In genomic region chr5:123992641-123993040, GRCh38 we compare ENCODE assay signal across 18 cellular contexts.
DNase-seq lines count a peak whose midpoint lies in the region; ATAC-seq, FAIRE-seq and TF ChIP-seq lines count a peak whose summit lies in the region.
"Had no signal": no experiment of that assay in that cellular context is flagged by ENCODE, and none has a peak within 500 bp of the region (broad histone marks: within the 10 kb centered on the region; RNA-seq: fewer than 3 reads in every experiment).

No MANE protein-coding gene starts in this region.

- H3K4me1 Mint-ChIP-seq in T-cell = no peaks in the 10 kb centered on the region
- H3K4me1 Mint-ChIP-seq: CD14-positive monocyte had no signal

- H3K14ac ChIP-seq in H1 (ENCODE audit: insufficient read length) = no peak overlapping the region

- FAIRE-seq in H1 (lab: Jason Lieb, UNC) = no peak

- H3K79me1 ChIP-seq in H1 (ENCODE audit: low read depth, low read length) (no peaks in the 10 kb centered on the region), mesendoderm (ENCODE audit: low read length) (no peaks in the 10 kb centered on the region)

- no peak overlapping the region for H3K18ac ChIP-seq in H1 (ENCODE audit: extremely low read depth, low read length)
- no peak overlapping the region for H3K18ac ChIP-seq in mesendoderm (ENCODE audit: low read length)

- H2AK5ac ChIP-seq in H1 (ENCODE audit: low read depth, low read length) (no peak overlapping the region), mesendoderm (ENCODE audit: low read length) (no peak overlapping the region)

- H3K79me2 ChIP-seq in H1 (ENCODE audit: control insufficient read depth in 1 of 2, insufficient read depth in 2 of 2, low read length in 2 of 2) = no peaks in the 10 kb centered on the region
- no peaks in the 10 kb centered on the region for H3K79me2 ChIP-seq in mesendoderm (ENCODE audit: control insufficient read depth, insufficient read depth, low read length)

- peaks cover 4 to 15% (median 4%) of the 10 kb centered on the region in 3 donors for H3K9me3 Mint-ChIP-seq in T-cell

- POLR2A ChIA-PET in H1 (lab: Charles Lee; ENCODE audit: partially characterized antibody) = no interaction called here
- POLR2A ChIA-PET in T-cell (lab: Charles Lee) = no interaction called here

- no peaks in the 10 kb centered on the region for H3K36me3 Mint-ChIP-seq in T-cell
- H3K36me3 Mint-ChIP-seq: CD14-positive monocyte had no signal

- no peak overlapping the region for H4K8ac ChIP-seq in H1 (ENCODE audit: extremely low read depth, insufficient read depth, low read length)
- no peak overlapping the region for H4K8ac ChIP-seq in mesendoderm (ENCODE audit: low read depth, low read length)

- H3K4me1 ChIP-seq in H1 (replicated peaks in 1 of 4; ENCODE audit: control insufficient read depth in 3 of 4, insufficient read depth in 4 of 4, low read length in 3 of 4) (no peaks in the 10 kb centered on the region), mesendoderm (ENCODE audit: control insufficient read depth, low read depth, low read length) (no peaks in the 10 kb centered on the region)

- no peak for ATAC-seq in T-cell (replicated peaks in 1 of 4)

- no peak overlapping the region for H3K4me3 Mint-ChIP-seq in T-cell
- H3K4me3 Mint-ChIP-seq: CD14-positive monocyte had no signal

- H2BK15ac ChIP-seq in H1 (ENCODE audit: low read length) (no peak overlapping the region), mesendoderm (replicated peaks; ENCODE audit: low read depth) (no peak overlapping the region)

- H2BK120ac ChIP-seq in H1 (replicated peaks; ENCODE audit: low read depth, low read length) (no peak overlapping the region), mesendoderm (ENCODE audit: low read depth, low read length) (no peak overlapping the region)

- no peak for TF ChIP-seq EP300 in H1 (IDR thresholded peaks at IDR 0.05; ENCODE audit: borderline replicate concordance in 1 of 2, low read depth in 2 of 2, low read length in 2 of 2)

- H3K56ac ChIP-seq in H1 (replicated peaks; ENCODE audit: insufficient read length, low read depth, low read length) = no peak overlapping the region
- no peak overlapping the region for H3K56ac ChIP-seq in mesendoderm (ENCODE audit: low read length)

- H2BK20ac ChIP-seq in H1 (ENCODE audit: low read length) = no peak overlapping the region

- no peaks in the 10 kb centered on the region for H3K27me3 Mint-ChIP-seq in T-cell

- CTCF ChIA-PET in H1 (lab: Charles Lee; ENCODE audit: partially characterized antibody) = no interaction called here
- CTCF ChIA-PET in T-cell (lab: Charles Lee) = no interaction called here

- TF ChIP-seq POLR2A in H1 (IDR thresholded peaks at IDR 0.05; ENCODE audit: control extremely low read depth in 1 of 2, low read depth in 2 of 2, low read length in 2 of 2) = no peak

- H4K5ac ChIP-seq in H1 (ENCODE audit: insufficient read length, low read depth, low read length) = no peak overlapping the region
- no peak overlapping the region for H4K5ac ChIP-seq in mesendoderm (ENCODE audit: low read length)

- H3K36me3 ChIP-seq in H1 (ENCODE audit: control insufficient read depth in 2 of 4, insufficient read depth in 4 of 4, low read length in 3 of 4) (no peaks in the 10 kb centered on the region), mesendoderm (ENCODE audit: control insufficient read depth, insufficient read depth, low read length) (no peaks in the 10 kb centered on the region)

- H3K23me2 ChIP-seq in H1 (ENCODE audit: low read depth, low read length) = no peaks in the 10 kb centered on the region

- H3K9ac ChIP-seq in H1 (replicated peaks in 1 of 4; ENCODE audit: extremely low read depth in 1 of 4, low read depth in 3 of 4, low read length in 3 of 4) (no peak overlapping the region), mesendoderm (ENCODE audit: low read length) (no peak overlapping the region)

- H3K27ac ChIP-seq in H1 (ENCODE audit: low read depth, low read length) = no peak overlapping the region
- no peak overlapping the region for H3K27ac ChIP-seq in mesendoderm (ENCODE audit: low read depth, low read length)

- no peak overlapping the region for H3K4ac ChIP-seq in H1 (replicated peaks; ENCODE audit: insufficient read length, low read depth, low read length)
- no peak overlapping the region for H3K4ac ChIP-seq in mesendoderm (ENCODE audit: low read depth, low read length)

- TF ChIP-seq CTCF in H1 (IDR thresholded peaks at IDR 0.05; ENCODE audit: control extremely low read depth in 1 of 3, insufficient read depth in 1 of 3, low read depth in 1 of 3, low read length in 3 of 3) = no peak
- TF ChIP-seq CTCF in foreskin fibroblast (IDR thresholded peaks at IDR 0.05; ENCODE audit: low read depth, low read length) = no peak

- H4K91ac ChIP-seq in H1 (replicated peaks; ENCODE audit: insufficient read length, low read length) = no peak overlapping the region

- H2AFZ ChIP-seq in H1 (ENCODE audit: low read length) = no peak overlapping the region

- no peak overlapping the region for H3K27ac Mint-ChIP-seq in T-cell
- H3K27ac Mint-ChIP-seq: CD14-positive monocyte had no signal

- H3K9me3 ChIP-seq in H1 (ENCODE audit: insufficient read depth in 2 of 2, low read depth in 1 of 2, low read length in 1 of 2) = no peaks in the 10 kb centered on the region; a peak in 1 of 4 replicates

- H3K4me2 ChIP-seq in H1 (ENCODE audit: insufficient read depth in 1 of 2, low read depth in 2 of 2, low read length in 2 of 2) = no peak overlapping the region
- H3K4me2 ChIP-seq in mesendoderm (ENCODE audit: low read length) = no peak overlapping the region

- no peak overlapping the region for H2BK5ac ChIP-seq in H1 (ENCODE audit: low read depth, low read length)
- no peak overlapping the region for H2BK5ac ChIP-seq in mesendoderm (ENCODE audit: low read length)

- no peaks in the 10 kb centered on the region for H4K20me1 ChIP-seq in H1 (replicated peaks in 1 of 2; ENCODE audit: control insufficient read depth in 1 of 2, insufficient read depth in 2 of 2, low read length in 2 of 2)

- peak; percentile 9 for DNase-seq in NCI-H460 (ENCODE audit: extremely low read depth, low read depth)
- DNase-seq in H1 (ENCODE audit: low read depth in 1 of 2, low spot score in 2 of 2) = no peak
- DNase-seq in mesendoderm = peak; percentile 96
- no peak for DNase-seq in NCI-H2196 (lab: John Stamatoyannopoulos, UW; ENCODE audit: unreplicated experiment)
- DNase-seq in foreskin fibroblast = no peak
- DNase-seq in T-cell = no peak
- no peak for DNase-seq in NCI-H1436 treated with DMSO at 0.1 percent for 48 hours (lab: John Stamatoyannopoulos, UW)
- DNase-seq: ACHN, AML-193, GOT3, IMR-90, Karpas-422, MM.1S, NCI-H1092 treated with DMSO at 0.1 percent for 48 hours, NCI-H187 treated with DMSO at 0.1 percent for 48 hours, OCI-M1, SIG-M5 had no signal

- TF ChIP-seq RAD21 in H1 (IDR thresholded peaks at IDR 0.05 in 1 of 2, conservative IDR thresholded peaks at IDR 0.05 in 1 of 2; ENCODE audit: low read depth in 2 of 2, low read length in 2 of 2) = no peak

- 80% methylated on average over 2 of the region's 2 CpGs; no CpG with 5 or more reads in 1 of the 2 experiments for WGBS in H1 (ENCODE audit: extremely low coverage in 1 of 2, insufficient coverage in 1 of 2, insufficient read length in 1 of 2, insufficient replicate concordance in 2 of 2, low coverage in 1 of 2, low lambda C conversion rate in 2 of 2, missing lambda C conversion rate in 1 of 2), 2 experiments
- WGBS in mesendoderm (ENCODE audit: extremely low coverage, insufficient coverage, low lambda C conversion rate) = no CpG with 5 or more reads among the region's 2 CpGs

- H2BK12ac ChIP-seq in H1 (ENCODE audit: low read depth, low read length) = no peak overlapping the region; the same call in 1 of the 2 replicates

- H3K23ac ChIP-seq in H1 (ENCODE audit: insufficient read length) (no peak overlapping the region), mesendoderm (ENCODE audit: low read length) (no peak overlapping the region)

- no peaks in the 10 kb centered on the region for H3K27me3 ChIP-seq in H1 (replicated peaks in 1 of 4; ENCODE audit: control insufficient read depth in 3 of 4, extremely low read depth in 1 of 4, insufficient read depth in 3 of 4, low read length in 3 of 4)
- no peaks in the 10 kb centered on the region for H3K27me3 ChIP-seq in mesendoderm (ENCODE audit: insufficient read depth, low read length, poor library complexity)

- H3K4me3 ChIP-seq in H1 (ENCODE audit: extremely low read depth in 1 of 4, insufficient read depth in 2 of 4, low read depth in 3 of 4, low read length in 4 of 4) (no peak overlapping the region), mesendoderm (ENCODE audit: low read length) (no peak overlapping the region), foreskin fibroblast (ENCODE audit: low read depth in 1 of 2, low read length in 2 of 2) (no peak overlapping the region)

TF ChIP-seq in H1, 55 proteins besides CTCF, POLR2A, EP300 and RAD21:
- TF ChIP-seq E2F6 (IDR thresholded peaks at IDR 0.05) (no peak), CEBPB (IDR thresholded peaks at IDR 0.05; ENCODE audit: low read depth, low read length) (peak; percentile 44; the same call in 1 of the 2 replicates), CBX8 (IDR thresholded peaks at IDR 0.05; ENCODE audit: borderline replicate concordance, low read depth, low read length) (no peak), RNF2 (IDR thresholded peaks at IDR 0.05; ENCODE audit: borderline replicate concordance, low read depth, low read length, missing control alignments, poor library complexity, severe bottlenecking) (no peak), SIX5 (IDR thresholded peaks at IDR 0.05; ENCODE audit: low read depth, low read length) (no peak), SIRT6 (IDR thresholded peaks at IDR 0.05; ENCODE audit: low read length) (no peak), CREB1 (IDR thresholded peaks at IDR 0.05) (no peak), KDM5A (IDR thresholded peaks at IDR 0.05; ENCODE audit: low read length) (no peak), NANOG (IDR thresholded peaks at IDR 0.05; ENCODE audit: insufficient read depth, low read depth, low read length, poor library complexity, severe bottlenecking) (no peak), TEAD4 (IDR thresholded peaks at IDR 0.05; ENCODE audit: low read depth, low read length) (0 out of 2 replicates have a peak, but pooled peaks have one; percentile 29), HDAC2 (IDR thresholded peaks at IDR 0.05; ENCODE audit: borderline replicate concordance in 1 of 2, low read depth in 2 of 2, low read length in 2 of 2) (no peak), CTBP2 (IDR thresholded peaks at IDR 0.05; ENCODE audit: borderline replicate concordance, insufficient read depth, insufficient read length, low read length) (no peak), RBBP5 (IDR thresholded peaks at IDR 0.05; ENCODE audit: borderline replicate concordance, low read depth, low read length) (no peak), ASH2L (IDR thresholded peaks at IDR 0.05; ENCODE audit: low read length) (no peak)
TF ChIP-seq in H1: peak in this region for 2.

Comparison
In these comparisons a context has a peak if more than half of its experiments do, and no peak if none do; other contexts are left out.
1. DNase-seq: peak in NCI-H460 (single experiment) and mesendoderm (single experiment); none in H1 (0 of 2), NCI-H2196 (single experiment), foreskin fibroblast (0 of 2), T-cell (0 of 34) and NCI-H1436 treated with DMSO at 0.1 percent for 48 hours (single experiment).